ENCODE assay signal across 26 cellular contexts in genomic region chr4:78022517-78022916, GRCh38. TPM values are rescaled to one million over a fixed set of nuclear protein-coding genes. Genes with fewer than 3 reads are reported as not detected.
A peak's percentile ranks its signal among the peaks of the same experiment; 100 is the strongest.
DNase-seq lines count a peak whose midpoint lies in the region; ATAC-seq and TF ChIP-seq lines count a peak whose summit lies in the region.
"Had no signal": no experiment of that assay in that cellular context is flagged by ENCODE, and none has a peak within 500 bp of the region (broad histone marks: within the 10 kb centered on the region; RNA-seq: fewer than 3 reads in every experiment).

No MANE protein-coding gene starts in this region.

- H3F3A ChIP-seq in GM23248 (ENCODE audit: insufficient read depth), result no peaks in the 10 kb centered on the region

- no peak overlapping the region for H2AFZ ChIP-seq in GM23248

- H3K9me3 ChIP-seq in BE2C, result no peaks in the 10 kb centered on the region
- no peaks in the 10 kb centered on the region for H3K9me3 ChIP-seq in GM23248 (ENCODE audit: low read depth)
- no peaks in the 10 kb centered on the region for H3K9me3 ChIP-seq in aorta (ENCODE audit: control insufficient read depth, low read length)
- H3K9me3 ChIP-seq: adrenal gland, esophagus squamous epithelium, gastrocnemius medialis, spleen had no signal

- no peak overlapping the region for H3K4me2 ChIP-seq in GM23248 (ENCODE audit: unreplicated experiment)

- no peak for ATAC-seq in aorta (ENCODE audit: low FRiP score)
- ATAC-seq: activated T-cell treated with anti-CD3 and anti-CD28 coated beads, Interleukin-2, amount 50 U/mL, for 72 hours; gastrocnemius medialis; left ventricle myocardium superior; naive thymus-derived CD4-positive, alpha-beta T cell; stimulated activated memory B cell treated with anti-CD40 and anti-IgM and Interleukin-4, amounts not matched to agents 10 μg/mL and 1 μg/mL and 100 μg/mL, for 72 hours had no signal

- no peaks in the 10 kb centered on the region for H3K36me3 ChIP-seq in BE2C
- H3K36me3 ChIP-seq in GM23248 (ENCODE audit: low read depth), result no peaks in the 10 kb centered on the region
- H3K36me3 ChIP-seq in aorta (ENCODE audit: control insufficient read depth in 1 of 2, insufficient read depth in 2 of 2, low read length in 1 of 2), result no peaks in the 10 kb centered on the region
- H3K36me3 ChIP-seq: adrenal gland, esophagus squamous epithelium, gastrocnemius medialis, spleen had no signal

- peak; percentile 26 for TF ChIP-seq CTCF in BE2C (IDR thresholded peaks at IDR 0.05; ENCODE audit: low read depth, low read length)

- no peaks in the 10 kb centered on the region for H3K79me2 ChIP-seq in GM23248 (ENCODE audit: insufficient read depth)

- H3K9ac ChIP-seq in GM23248, result no peak overlapping the region

- H3K27me3 ChIP-seq in BE2C, result no peaks in the 10 kb centered on the region
- H3K27me3 ChIP-seq in GM23248 (replicated peaks; ENCODE audit: insufficient read depth), result no peaks in the 10 kb centered on the region
- no peaks in the 10 kb centered on the region for H3K27me3 ChIP-seq in aorta (ENCODE audit: control insufficient read depth in 1 of 2, insufficient read depth in 2 of 2, low read length in 1 of 2)
- H3K27me3 ChIP-seq: adrenal gland, esophagus squamous epithelium, gastrocnemius medialis, spleen had no signal

- H4K20me1 ChIP-seq in GM23248 (ENCODE audit: insufficient read depth), result no peaks in the 10 kb centered on the region

- H3K27ac ChIP-seq in GM23248, result no peak overlapping the region
- no peak overlapping the region for H3K27ac ChIP-seq in aorta (ENCODE audit: low read depth in 1 of 2, low read length in 2 of 2)
- H3K27ac ChIP-seq: adrenal gland, esophagus squamous epithelium, gastrocnemius medialis, spleen had no signal

- H3K4me3 ChIP-seq in BE2C (ENCODE audit: low read depth, low read length) (no peak overlapping the region), GM23248 (no peak overlapping the region), aorta (ENCODE audit: low read length in 2 of 2) (no peak overlapping the region)
- H3K4me3 ChIP-seq: adrenal gland, esophagus squamous epithelium, gastrocnemius medialis, spleen had no signal

- DNase-seq in BE2C, result no peak
- DNase-seq in GM23248, result peak; percentile 13
- peak; percentile 8 for DNase-seq in NCI-H774 (lab: John Stamatoyannopoulos, UW)
- DNase-seq in left kidney (ENCODE audit: low read depth, low spot score), result peak; percentile 9
- no peak for DNase-seq in GM19240 (ENCODE audit: insufficient read length, low spot score)
- DNase-seq in epidermal melanocyte (ENCODE audit: insufficient read length, low spot score), result no peak
- DNase-seq in aorta, result no peak
- DNase-seq: activated CD4-positive, alpha-beta T cell treated with anti-CD3 and anti-CD28 coated beads, Interleukin-2, amount 10 ng/mL, durations not matched to agents 24 days and 14 days; activated naive CD4-positive, alpha-beta T cell treated with Interleukin-2 at 50 U/mL for 16 hours; activated T-cell treated with anti-CD3 and anti-CD28 coated beads, Interleukin-2, amount 50 U/mL, for 72 hours; adrenal gland; effector memory CD4-positive, alpha-beta T cell; esophagus squamous epithelium; gastrocnemius medialis; HFFc6; hippocampal formation; left ventricle myocardium superior; naive thymus-derived CD4-positive, alpha-beta T cell; NCI-H187; NCI-H2227 treated with DMSO at 0.1 percent for 48 hours; retina; RPMI8226; spleen; stimulated activated CD4-positive, alpha-beta T cell treated with anti-CD3 and anti-CD28 coated beads, Interleukin-4, amount 100 ng/mL, for 1 hour had no signal

- H3K4me1 ChIP-seq in BE2C (peaks cover 6% of the 10 kb centered on the region; the same call in 1 of the 2 replicates), GM23248 (ENCODE audit: insufficient read depth) (peaks cover 9% of the 10 kb centered on the region; the same call in 1 of the 2 replicates), aorta (ENCODE audit: control insufficient read depth in 1 of 2, insufficient read depth in 2 of 2, low read length in 2 of 2) (no peaks in the 10 kb centered on the region)
- H3K4me1 ChIP-seq: adrenal gland, esophagus squamous epithelium, spleen had no signal

- intact Hi-C loops in aorta (cut with DNase I), result no loop called here

- no peaks in the 10 kb centered on the region for H3K9me2 ChIP-seq in GM23248 (ENCODE audit: insufficient read depth)

- 54 to 71% methylated on average over 2 of the region's 2 CpGs for WGBS in GM23248 (ENCODE audit: low coverage in 1 of 2, low lambda C conversion rate in 2 of 2, missing lambda C conversion rate in 2 of 2), 2 experiments
- WGBS in aorta, 2 donors, result 79 to 83% methylated on average over 2 of the region's 2 CpGs

- in situ Hi-C loops in GM23248 (cut with MboI), result no loop called here

RNA-seq across cellular contexts. Expression of gene FRAS1, which starts 34.6 kb away (rescaled TPM):
- 9.0 TPM for polyA plus RNA-seq in BE2C (2012; ENCODE audit: insufficient read depth, insufficient read length, low read depth)
- 19.8 and 20.0 TPM in 2 replicates for total RNA-seq in GM23248 (2014; rRNA removed; shearing (Covaris generic))
- polyA plus RNA-seq in GM23248 (2016; fragmentation: Nextera tagmentation; extraction: Ambion mirVana) (5.8 and 6.5 TPM in 2 replicates), aorta (under 1 TPM in 1 of 2 donors, not detected in 1; 0.08 TPM)
- total RNA-seq in aorta, result 1 to 10 TPM in 1 of 2 donors, under 1 TPM in 1; 0.87 to 1.4 TPM
- total RNA-seq: activated CD4-positive, alpha-beta T cell treated with anti-CD3 and anti-CD28 coated beads, Interleukin-2, amount 10 ng/mL, durations not matched to agents 24 days and 14 days had no signal
- polyA plus RNA-seq: CD14-positive monocyte; naive thymus-derived CD4-positive, alpha-beta T cell had no signal

Comparison
In these comparisons a context has a peak if more than half of its experiments do, and no peak if none do; other contexts are left out.
1. DNase-seq: peak in GM23248 (single experiment), NCI-H774 (single experiment) and left kidney (single experiment); none in BE2C (single experiment), GM19240 (single experiment), epidermal melanocyte (single experiment) and aorta (0 of 2).